In genomic region chr7:6394114-6394513, GRCh38 we compare ENCODE assay signal across 10 cellular contexts. TPM values are rescaled to one million over a fixed set of nuclear protein-coding genes. Genes with fewer than 3 reads are reported as not detected.
DNase-seq lines count a peak whose midpoint lies in the region; ATAC-seq, FAIRE-seq and TF ChIP-seq lines count a peak whose summit lies in the region.
"Had no signal": no experiment of that assay in that cellular context is flagged by ENCODE, and none has a peak within 500 bp of the region (broad histone marks: within the 10 kb centered on the region; RNA-seq: fewer than 3 reads in every experiment).

No MANE protein-coding gene starts in this region.

- intact Hi-C loops in dendritic cell treated with granulocyte-macrophage colony-stimulating factor and Interleukin-4, amounts not matched to agents 40 ng/mL and 50 ng/mL, for 4 days (cut with micrococcal nuclease): loop anchor here (5.0 kb wide), 1 partner anchor 43 kb away; no protein-coding TSS in a partner anchor

- no peaks in the 10 kb centered on the region for H3K27me3 Mint-ChIP-seq in stimulated activated naive CD8-positive, alpha-beta T cell treated with anti-CD3 and anti-CD28 coated beads, Interleukin-15, Interleukin-2, amounts not matched to agents 100 ng/mL and 50 ng/mL, for 24 hours
- H3K27me3 Mint-ChIP-seq in dendritic cell treated with granulocyte-macrophage colony-stimulating factor and Interleukin-4, amounts not matched to agents 40 ng/mL and 50 ng/mL, for 4 days: no peaks in the 10 kb centered on the region
- no peaks in the 10 kb centered on the region for H3K27me3 Mint-ChIP-seq in nephron progenitor cell (ENCODE audit: low read depth, poor library complexity)

- peak overlapping the region; percentile 81 for H3K27ac Mint-ChIP-seq in stimulated activated naive CD8-positive, alpha-beta T cell treated with anti-CD3 and anti-CD28 coated beads, Interleukin-15, Interleukin-2, amounts not matched to agents 100 ng/mL and 50 ng/mL, for 24 hours
- peak overlapping the region; percentile 85 for H3K27ac Mint-ChIP-seq in dendritic cell treated with granulocyte-macrophage colony-stimulating factor and Interleukin-4, amounts not matched to agents 40 ng/mL and 50 ng/mL, for 4 days
- peak overlapping the region; percentile 62 for H3K27ac Mint-ChIP-seq in nephron progenitor cell

- no peak for TF ChIP-seq CTCF in nephron progenitor cell (IDR thresholded peaks at IDR 0.05)

- no peak for ATAC-seq in stimulated activated naive CD8-positive, alpha-beta T cell treated with anti-CD3 and anti-CD28 coated beads, Interleukin-15, Interleukin-2, amounts not matched to agents 100 U/mL and 50 U/mL, for 24 hours
- ATAC-seq in HG03095 (IDR thresholded peaks at IDR 0.05; ENCODE audit: unreplicated experiment): no peak

- no peak for FAIRE-seq in RCC 7860 (lab: Jason Lieb, UNC)

- H3K9me3 Mint-ChIP-seq in stimulated activated naive CD8-positive, alpha-beta T cell treated with anti-CD3 and anti-CD28 coated beads, Interleukin-15, Interleukin-2, amounts not matched to agents 100 ng/mL and 50 ng/mL, for 24 hours: no peaks in the 10 kb centered on the region
- no peaks in the 10 kb centered on the region for H3K9me3 Mint-ChIP-seq in dendritic cell treated with granulocyte-macrophage colony-stimulating factor and Interleukin-4, amounts not matched to agents 40 ng/mL and 50 ng/mL, for 4 days
- H3K9me3 Mint-ChIP-seq in nephron progenitor cell: no peaks in the 10 kb centered on the region

- no peak for DNase-seq in stimulated activated naive CD8-positive, alpha-beta T cell treated with anti-CD3 and anti-CD28 coated beads, Interleukin-15, Interleukin-2, amounts not matched to agents 100 U/mL and 50 U/mL, for 24 hours
- DNase-seq in nephron progenitor cell (no peak), DMS 273 (lab: John Stamatoyannopoulos, UW; ENCODE audit: unreplicated experiment) (no peak), G401 (ENCODE audit: low spot score) (no peak), RCC 7860 (ENCODE audit: low spot score) (no peak)
- DNase-seq: NCI-H187 treated with DMSO at 0.1 percent for 48 hours, retina had no signal

- H3K4me3 Mint-ChIP-seq in stimulated activated naive CD8-positive, alpha-beta T cell treated with anti-CD3 and anti-CD28 coated beads, Interleukin-15, Interleukin-2, amounts not matched to agents 100 ng/mL and 50 ng/mL, for 24 hours: no peak overlapping the region
- H3K4me3 Mint-ChIP-seq in dendritic cell treated with granulocyte-macrophage colony-stimulating factor and Interleukin-4, amounts not matched to agents 40 ng/mL and 50 ng/mL, for 4 days: peak overlapping the region; percentile 30
- H3K4me3 Mint-ChIP-seq in nephron progenitor cell: no peak overlapping the region

- peaks cover 53% of the 10 kb centered on the region for H3K36me3 Mint-ChIP-seq in stimulated activated naive CD8-positive, alpha-beta T cell treated with anti-CD3 and anti-CD28 coated beads, Interleukin-15, Interleukin-2, amounts not matched to agents 100 ng/mL and 50 ng/mL, for 24 hours (ENCODE audit: low read depth)
- H3K36me3 Mint-ChIP-seq in dendritic cell treated with granulocyte-macrophage colony-stimulating factor and Interleukin-4, amounts not matched to agents 40 ng/mL and 50 ng/mL, for 4 days (ENCODE audit: low read depth): peaks cover 89% of the 10 kb centered on the region
- H3K36me3 Mint-ChIP-seq in nephron progenitor cell (ENCODE audit: low read depth): peaks cover 67% of the 10 kb centered on the region

- in situ Hi-C loops in G401 (cut with HindIII; ENCODE audit: low sequenced_read_pairs): no loop called here

- peaks cover 41% of the 10 kb centered on the region for H3K4me1 Mint-ChIP-seq in stimulated activated naive CD8-positive, alpha-beta T cell treated with anti-CD3 and anti-CD28 coated beads, Interleukin-15, Interleukin-2, amounts not matched to agents 100 ng/mL and 50 ng/mL, for 24 hours (ENCODE audit: low read depth)
- peaks cover 74% of the 10 kb centered on the region for H3K4me1 Mint-ChIP-seq in dendritic cell treated with granulocyte-macrophage colony-stimulating factor and Interleukin-4, amounts not matched to agents 40 ng/mL and 50 ng/mL, for 4 days (ENCODE audit: low read depth)
- H3K4me1 Mint-ChIP-seq in nephron progenitor cell: peaks cover 20% of the 10 kb centered on the region

RNA-seq across cellular contexts. Expression of gene RAC1, which starts 19.8 kb away (rescaled TPM):
- 13.2 and 23.9 TPM in 2 replicates for total RNA-seq in G401 (2014; rRNA removed; shearing (Covaris generic))

RNA-seq across cellular contexts. Expression of gene FAM220A, which starts 45.3 kb away (rescaled TPM):
- 16.5 and 29.0 TPM in 2 replicates for total RNA-seq in G401 (2014; rRNA removed; shearing (Covaris generic))

RNA-seq across cellular contexts. Expression of gene DAGLB, which starts 53.6 kb away (rescaled TPM):
- total RNA-seq in G401 (2014; rRNA removed; shearing (Covaris generic)): 7.8 and 8.7 TPM in 2 replicates
